1 cellular context compared by ENCODE assay signal in the genomic region with DNA sequence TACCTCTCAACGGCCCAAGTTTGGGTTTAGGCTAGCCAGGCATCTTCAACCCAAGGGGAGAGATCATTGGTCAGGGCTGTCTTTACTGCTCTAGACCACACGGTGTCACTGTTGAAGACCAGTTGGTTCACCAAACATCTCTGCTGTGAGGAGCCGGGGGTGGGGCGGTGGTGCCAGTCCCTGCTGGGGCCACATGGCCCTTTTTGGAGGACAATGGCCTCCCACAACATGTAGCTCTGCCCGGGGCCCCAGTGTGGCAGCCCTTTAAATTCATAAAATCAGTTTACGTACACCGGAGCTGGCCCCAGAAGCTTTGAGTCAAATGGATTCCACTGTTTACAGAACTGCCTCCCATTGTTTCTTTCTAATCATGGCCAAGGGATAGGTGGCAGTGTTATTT.
A peak's percentile ranks its signal among the peaks of the same experiment; 100 is the strongest.
TF ChIP-seq lines count a peak whose summit lies in the region.

No MANE protein-coding gene starts in this region.

TF ChIP-seq in HepG2, 621 proteins besides CTCF, POLR2A, EP300 and RAD21 (continued from another document and continues in another):
- TF ChIP-seq, protein P1, sequence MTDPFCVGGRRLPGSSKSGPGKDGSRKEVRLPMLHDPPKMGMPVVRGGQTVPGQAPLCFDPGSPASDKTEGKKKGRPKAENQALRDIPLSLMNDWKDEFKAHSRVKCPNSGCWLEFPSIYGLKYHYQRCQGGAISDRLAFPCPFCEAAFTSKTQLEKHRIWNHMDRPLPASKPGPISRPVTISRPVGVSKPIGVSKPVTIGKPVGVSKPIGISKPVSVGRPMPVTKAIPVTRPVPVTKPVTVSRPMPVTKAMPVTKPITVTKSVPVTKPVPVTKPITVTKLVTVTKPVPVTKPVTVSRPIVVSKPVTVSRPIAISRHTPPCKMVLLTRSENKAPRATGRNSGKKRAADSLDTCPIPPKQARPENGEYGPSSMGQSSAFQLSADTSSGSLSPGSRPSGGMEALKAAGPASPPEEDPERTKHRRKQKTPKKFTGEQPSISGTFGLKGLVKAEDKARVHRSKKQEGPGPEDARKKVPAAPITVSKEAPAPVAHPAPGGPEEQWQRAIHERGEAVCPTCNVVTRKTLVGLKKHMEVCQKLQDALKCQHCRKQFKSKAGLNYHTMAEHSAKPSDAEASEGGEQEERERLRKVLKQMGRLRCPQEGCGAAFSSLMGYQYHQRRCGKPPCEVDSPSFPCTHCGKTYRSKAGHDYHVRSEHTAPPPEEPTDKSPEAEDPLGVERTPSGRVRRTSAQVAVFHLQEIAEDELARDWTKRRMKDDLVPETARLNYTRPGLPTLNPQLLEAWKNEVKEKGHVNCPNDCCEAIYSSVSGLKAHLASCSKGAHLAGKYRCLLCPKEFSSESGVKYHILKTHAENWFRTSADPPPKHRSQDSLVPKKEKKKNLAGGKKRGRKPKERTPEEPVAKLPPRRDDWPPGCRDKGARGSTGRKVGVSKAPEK (CRISPR knock-in tag; IDR thresholded peaks at IDR 0.05; ENCODE audit: borderline replicate concordance) = no peak
- TF ChIP-seq GZF1 (CRISPR knock-in tag; IDR thresholded peaks at IDR 0.05) (no peak), JUND (CRISPR knock-in tag; IDR thresholded peaks at IDR 0.05) (no peak), FOXK2 (IDR thresholded peaks at IDR 0.05) (no peak), ZNF460 (CRISPR knock-in tag; IDR thresholded peaks at IDR 0.05; ENCODE audit: borderline replicate concordance) (no peak), GTF3A (CRISPR knock-in tag; conservative IDR thresholded peaks at IDR 0.05) (no peak), ELF4 (CRISPR knock-in tag; IDR thresholded peaks at IDR 0.05; ENCODE audit: borderline replicate concordance) (0 out of 2 replicates have a peak, but pooled peaks have one; percentile 43), HNRNPK (IDR thresholded peaks at IDR 0.05; ENCODE audit: low read depth, low read length, poor library complexity, severe bottlenecking) (no peak), ZNF530 (CRISPR knock-in tag; IDR thresholded peaks at IDR 0.05; ENCODE audit: low read depth) (no peak), KDM5A (IDR thresholded peaks at IDR 0.05; ENCODE audit: borderline replicate concordance, low read length) (no peak), HMG20B (CRISPR knock-in tag; conservative IDR thresholded peaks at IDR 0.05) (no peak; the same call in 1 of the 2 replicates), ZNF33A (CRISPR knock-in tag; IDR thresholded peaks at IDR 0.05; ENCODE audit: borderline replicate concordance) (no peak), MLLT10 (CRISPR knock-in tag; IDR thresholded peaks at IDR 0.05) (no peak), FOXA1 (IDR thresholded peaks at IDR 0.05) (no peak), FOXA1 (CRISPR knock-in tag; IDR thresholded peaks at IDR 0.05) (no peak; the same call in 1 of the 2 replicates), KDM5B (CRISPR knock-in tag; IDR thresholded peaks at IDR 0.05; ENCODE audit: borderline replicate concordance) (peak; percentile 42; the same call in 1 of the 2 replicates), MZF1 (CRISPR knock-in tag; IDR thresholded peaks at IDR 0.05; ENCODE audit: borderline replicate concordance) (no peak), ZNF660 (CRISPR knock-in tag; IDR thresholded peaks at IDR 0.05; ENCODE audit: borderline replicate concordance, low read depth) (no peak), PHF20 (CRISPR knock-in tag; IDR thresholded peaks at IDR 0.05) (no peak), ZNF335 (CRISPR knock-in tag; IDR thresholded peaks at IDR 0.05) (0 out of 2 replicates have a peak, but pooled peaks have one; percentile 54), SALL1 (CRISPR knock-in tag; IDR thresholded peaks at IDR 0.05) (peak; percentile 80), ZNF496 (CRISPR knock-in tag; IDR thresholded peaks at IDR 0.05; ENCODE audit: insufficient replicate concordance) (no peak), CHD2 (IDR thresholded peaks at IDR 0.05; ENCODE audit: low read depth, low read length) (no peak), ERF (CRISPR knock-in tag; IDR thresholded peaks at IDR 0.05) (peak; percentile 35; the same call in 1 of the 2 replicates), MATR3 (CRISPR knock-in tag; IDR thresholded peaks at IDR 0.05) (no peak), ZNF251 (CRISPR knock-in tag; IDR thresholded peaks at IDR 0.05) (no peak), KLF12 (CRISPR knock-in tag; IDR thresholded peaks at IDR 0.05; ENCODE audit: borderline replicate concordance) (no peak), HES4 (CRISPR knock-in tag; IDR thresholded peaks at IDR 0.05; ENCODE audit: borderline replicate concordance) (no peak), ZKSCAN8 (CRISPR knock-in tag; IDR thresholded peaks at IDR 0.05; ENCODE audit: borderline replicate concordance) (peak; percentile 40; the same call in 1 of the 2 replicates), SRSF1 (optimal IDR thresholded peaks at IDR 0.05; ENCODE audit: low read depth, low read length) (no peak), CEBPG (CRISPR knock-in tag; IDR thresholded peaks at IDR 0.05) (no peak), GATA4 (IDR thresholded peaks at IDR 0.05; ENCODE audit: borderline replicate concordance, low read depth) (no peak), ZNF232 (CRISPR knock-in tag; IDR thresholded peaks at IDR 0.05; ENCODE audit: borderline replicate concordance) (no peak), RORA (CRISPR knock-in tag; IDR thresholded peaks at IDR 0.05) (no peak), PHF5A (CRISPR knock-in tag; IDR thresholded peaks at IDR 0.05; ENCODE audit: low read depth, unreplicated experiment) (no peak), IRX3 (CRISPR knock-in tag; IDR thresholded peaks at IDR 0.05; ENCODE audit: borderline replicate concordance, low read depth) (no peak), ZNF296 (CRISPR knock-in tag; conservative IDR thresholded peaks at IDR 0.05) (no peak)
- TF ChIP-seq, protein P2, sequence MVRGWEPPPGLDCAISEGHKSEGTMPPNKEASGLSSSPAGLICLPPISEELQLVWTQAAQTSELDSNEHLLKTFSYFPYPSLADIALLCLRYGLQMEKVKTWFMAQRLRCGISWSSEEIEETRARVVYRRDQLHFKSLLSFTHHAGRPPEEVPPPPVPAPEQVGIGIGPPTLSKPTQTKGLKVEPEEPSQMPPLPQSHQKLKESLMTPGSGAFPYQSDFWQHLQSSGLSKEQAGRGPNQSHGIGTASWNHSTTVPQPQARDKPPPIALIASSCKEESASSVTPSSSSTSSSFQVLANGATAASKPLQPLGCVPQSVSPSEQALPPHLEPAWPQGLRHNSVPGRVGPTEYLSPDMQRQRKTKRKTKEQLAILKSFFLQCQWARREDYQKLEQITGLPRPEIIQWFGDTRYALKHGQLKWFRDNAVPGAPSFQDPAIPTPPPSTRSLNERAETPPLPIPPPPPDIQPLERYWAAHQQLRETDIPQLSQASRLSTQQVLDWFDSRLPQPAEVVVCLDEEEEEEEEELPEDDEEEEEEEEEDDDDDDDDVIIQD (CRISPR knock-in tag; IDR thresholded peaks at IDR 0.05; ENCODE audit: low read depth) = peak; percentile 61; the same call in 1 of the 2 replicates
- TF ChIP-seq, protein P3, sequence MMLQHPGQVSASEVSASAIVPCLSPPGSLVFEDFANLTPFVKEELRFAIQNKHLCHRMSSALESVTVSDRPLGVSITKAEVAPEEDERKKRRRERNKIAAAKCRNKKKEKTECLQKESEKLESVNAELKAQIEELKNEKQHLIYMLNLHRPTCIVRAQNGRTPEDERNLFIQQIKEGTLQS (CRISPR knock-in tag; IDR thresholded peaks at IDR 0.05) = no peak
- TF ChIP-seq, protein P4, sequence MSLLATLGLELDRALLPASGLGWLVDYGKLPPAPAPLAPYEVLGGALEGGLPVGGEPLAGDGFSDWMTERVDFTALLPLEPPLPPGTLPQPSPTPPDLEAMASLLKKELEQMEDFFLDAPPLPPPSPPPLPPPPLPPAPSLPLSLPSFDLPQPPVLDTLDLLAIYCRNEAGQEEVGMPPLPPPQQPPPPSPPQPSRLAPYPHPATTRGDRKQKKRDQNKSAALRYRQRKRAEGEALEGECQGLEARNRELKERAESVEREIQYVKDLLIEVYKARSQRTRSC (CRISPR knock-in tag; IDR thresholded peaks at IDR 0.05; ENCODE audit: low read depth) = no peak
- TF ChIP-seq, protein P5, sequence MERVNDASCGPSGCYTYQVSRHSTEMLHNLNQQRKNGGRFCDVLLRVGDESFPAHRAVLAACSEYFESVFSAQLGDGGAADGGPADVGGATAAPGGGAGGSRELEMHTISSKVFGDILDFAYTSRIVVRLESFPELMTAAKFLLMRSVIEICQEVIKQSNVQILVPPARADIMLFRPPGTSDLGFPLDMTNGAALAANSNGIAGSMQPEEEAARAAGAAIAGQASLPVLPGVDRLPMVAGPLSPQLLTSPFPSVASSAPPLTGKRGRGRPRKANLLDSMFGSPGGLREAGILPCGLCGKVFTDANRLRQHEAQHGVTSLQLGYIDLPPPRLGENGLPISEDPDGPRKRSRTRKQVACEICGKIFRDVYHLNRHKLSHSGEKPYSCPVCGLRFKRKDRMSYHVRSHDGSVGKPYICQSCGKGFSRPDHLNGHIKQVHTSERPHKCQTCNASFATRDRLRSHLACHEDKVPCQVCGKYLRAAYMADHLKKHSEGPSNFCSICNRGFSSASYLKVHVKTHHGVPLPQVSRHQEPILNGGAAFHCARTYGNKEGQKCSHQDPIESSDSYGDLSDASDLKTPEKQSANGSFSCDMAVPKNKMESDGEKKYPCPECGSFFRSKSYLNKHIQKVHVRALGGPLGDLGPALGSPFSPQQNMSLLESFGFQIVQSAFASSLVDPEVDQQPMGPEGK (CRISPR knock-in tag; IDR thresholded peaks at IDR 0.05) = peak; percentile 70
- TF ChIP-seq, protein P6, sequence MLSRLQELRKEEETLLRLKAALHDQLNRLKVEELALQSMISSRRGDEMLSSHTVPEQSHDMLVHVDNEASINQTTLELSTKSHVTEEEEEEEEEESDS (CRISPR knock-in tag; IDR thresholded peaks at IDR 0.05; ENCODE audit: borderline replicate concordance) = no peak
- TF ChIP-seq, protein P7, sequence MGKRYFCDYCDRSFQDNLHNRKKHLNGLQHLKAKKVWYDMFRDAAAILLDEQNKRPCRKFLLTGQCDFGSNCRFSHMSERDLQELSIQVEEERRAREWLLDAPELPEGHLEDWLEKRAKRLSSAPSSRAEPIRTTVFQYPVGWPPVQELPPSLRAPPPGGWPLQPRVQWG (CRISPR knock-in tag; IDR thresholded peaks at IDR 0.05; ENCODE audit: borderline replicate concordance, low read depth) = no peak
- TF ChIP-seq, protein P8, sequence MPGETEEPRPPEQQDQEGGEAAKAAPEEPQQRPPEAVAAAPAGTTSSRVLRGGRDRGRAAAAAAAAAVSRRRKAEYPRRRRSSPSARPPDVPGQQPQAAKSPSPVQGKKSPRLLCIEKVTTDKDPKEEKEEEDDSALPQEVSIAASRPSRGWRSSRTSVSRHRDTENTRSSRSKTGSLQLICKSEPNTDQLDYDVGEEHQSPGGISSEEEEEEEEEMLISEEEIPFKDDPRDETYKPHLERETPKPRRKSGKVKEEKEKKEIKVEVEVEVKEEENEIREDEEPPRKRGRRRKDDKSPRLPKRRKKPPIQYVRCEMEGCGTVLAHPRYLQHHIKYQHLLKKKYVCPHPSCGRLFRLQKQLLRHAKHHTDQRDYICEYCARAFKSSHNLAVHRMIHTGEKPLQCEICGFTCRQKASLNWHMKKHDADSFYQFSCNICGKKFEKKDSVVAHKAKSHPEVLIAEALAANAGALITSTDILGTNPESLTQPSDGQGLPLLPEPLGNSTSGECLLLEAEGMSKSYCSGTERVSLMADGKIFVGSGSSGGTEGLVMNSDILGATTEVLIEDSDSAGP (CRISPR knock-in tag; IDR thresholded peaks at IDR 0.05; ENCODE audit: borderline replicate concordance) = peak; percentile 67; the same call in 1 of the 2 replicates
- TF ChIP-seq, protein P9, sequence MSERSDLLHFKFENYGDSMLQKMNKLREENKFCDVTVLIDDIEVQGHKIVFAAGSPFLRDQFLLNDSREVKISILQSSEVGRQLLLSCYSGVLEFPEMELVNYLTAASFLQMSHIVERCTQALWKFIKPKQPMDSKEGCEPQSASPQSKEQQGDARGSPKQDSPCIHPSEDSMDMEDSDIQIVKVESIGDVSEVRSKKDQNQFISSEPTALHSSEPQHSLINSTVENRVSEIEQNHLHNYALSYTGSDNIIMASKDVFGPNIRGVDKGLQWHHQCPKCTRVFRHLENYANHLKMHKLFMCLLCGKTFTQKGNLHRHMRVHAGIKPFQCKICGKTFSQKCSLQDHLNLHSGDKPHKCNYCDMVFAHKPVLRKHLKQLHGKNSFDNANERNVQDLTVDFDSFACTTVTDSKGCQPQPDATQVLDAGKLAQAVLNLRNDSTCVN (CRISPR knock-in tag; IDR thresholded peaks at IDR 0.05; ENCODE audit: borderline replicate concordance) = no peak
- TF ChIP-seq, protein P10, sequence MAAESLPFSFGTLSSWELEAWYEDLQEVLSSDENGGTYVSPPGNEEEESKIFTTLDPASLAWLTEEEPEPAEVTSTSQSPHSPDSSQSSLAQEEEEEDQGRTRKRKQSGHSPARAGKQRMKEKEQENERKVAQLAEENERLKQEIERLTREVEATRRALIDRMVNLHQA (CRISPR knock-in tag; IDR thresholded peaks at IDR 0.05) = no peak
- TF ChIP-seq, protein P11, sequence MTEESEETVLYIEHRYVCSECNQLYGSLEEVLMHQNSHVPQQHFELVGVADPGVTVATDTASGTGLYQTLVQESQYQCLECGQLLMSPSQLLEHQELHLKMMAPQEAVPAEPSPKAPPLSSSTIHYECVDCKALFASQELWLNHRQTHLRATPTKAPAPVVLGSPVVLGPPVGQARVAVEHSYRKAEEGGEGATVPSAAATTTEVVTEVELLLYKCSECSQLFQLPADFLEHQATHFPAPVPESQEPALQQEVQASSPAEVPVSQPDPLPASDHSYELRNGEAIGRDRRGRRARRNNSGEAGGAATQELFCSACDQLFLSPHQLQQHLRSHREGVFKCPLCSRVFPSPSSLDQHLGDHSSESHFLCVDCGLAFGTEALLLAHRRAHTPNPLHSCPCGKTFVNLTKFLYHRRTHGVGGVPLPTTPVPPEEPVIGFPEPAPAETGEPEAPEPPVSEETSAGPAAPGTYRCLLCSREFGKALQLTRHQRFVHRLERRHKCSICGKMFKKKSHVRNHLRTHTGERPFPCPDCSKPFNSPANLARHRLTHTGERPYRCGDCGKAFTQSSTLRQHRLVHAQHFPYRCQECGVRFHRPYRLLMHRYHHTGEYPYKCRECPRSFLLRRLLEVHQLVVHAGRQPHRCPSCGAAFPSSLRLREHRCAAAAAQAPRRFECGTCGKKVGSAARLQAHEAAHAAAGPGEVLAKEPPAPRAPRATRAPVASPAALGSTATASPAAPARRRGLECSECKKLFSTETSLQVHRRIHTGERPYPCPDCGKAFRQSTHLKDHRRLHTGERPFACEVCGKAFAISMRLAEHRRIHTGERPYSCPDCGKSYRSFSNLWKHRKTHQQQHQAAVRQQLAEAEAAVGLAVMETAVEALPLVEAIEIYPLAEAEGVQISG (CRISPR knock-in tag; IDR thresholded peaks at IDR 0.05) = peak; percentile 57; the same call in 1 of the 2 replicates
- TF ChIP-seq, protein P12, sequence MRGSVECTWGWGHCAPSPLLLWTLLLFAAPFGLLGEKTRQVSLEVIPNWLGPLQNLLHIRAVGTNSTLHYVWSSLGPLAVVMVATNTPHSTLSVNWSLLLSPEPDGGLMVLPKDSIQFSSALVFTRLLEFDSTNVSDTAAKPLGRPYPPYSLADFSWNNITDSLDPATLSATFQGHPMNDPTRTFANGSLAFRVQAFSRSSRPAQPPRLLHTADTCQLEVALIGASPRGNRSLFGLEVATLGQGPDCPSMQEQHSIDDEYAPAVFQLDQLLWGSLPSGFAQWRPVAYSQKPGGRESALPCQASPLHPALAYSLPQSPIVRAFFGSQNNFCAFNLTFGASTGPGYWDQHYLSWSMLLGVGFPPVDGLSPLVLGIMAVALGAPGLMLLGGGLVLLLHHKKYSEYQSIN (CRISPR knock-in tag; IDR thresholded peaks at IDR 0.05; ENCODE audit: borderline replicate concordance) = no peak
